ENCODE assay signal across 8 cellular contexts in genomic region chrX:54042609-54043010, GRCh38.
DNase-seq lines count a peak whose midpoint lies in the region; TF ChIP-seq lines count a peak whose summit lies in the region.

No MANE protein-coding gene starts in this region.

- H3K4me3 ChIP-seq in NB4 (ENCODE audit: low read depth, low read length) = peak overlapping the region; percentile 84

- no peak for TF ChIP-seq POLR2A in NB4 (IDR thresholded peaks at IDR 0.05; ENCODE audit: extremely low read depth, insufficient read length)

- DNase-seq in GM03348 (ENCODE audit: low spot score) (peak; percentile 80), NB4 (ENCODE audit: low read depth) (peak; percentile 74), UCSD-AML1 (lab: John Stamatoyannopoulos, UW; ENCODE audit: unreplicated experiment) (peak; percentile 12), kidney tubule cell (ENCODE audit: low spot score) (peak; percentile 53), cortex of kidney (lab: John Stamatoyannopoulos, UW) (no peak), retina (no peak)
- DNase-seq in central memory CD4-positive, alpha-beta T cell = peak; percentile 6
- DNase-seq in stimulated activated CD4-positive, alpha-beta T cell treated with anti-CD3 and anti-CD28 coated beads, Interleukin-2, amount 100 ng/mL, for 48 hours = peak; percentile 11 to 18

- TF ChIP-seq CTCF in NB4 (IDR thresholded peaks at IDR 0.05; ENCODE audit: low read depth, low read length) = no peak

Comparison
In these comparisons a context has a peak if more than half of its experiments do, and no peak if none do; other contexts are left out.
1. DNase-seq: peak in GM03348 (single experiment), NB4 (single experiment), UCSD-AML1 (single experiment), central memory CD4-positive, alpha-beta T cell (single experiment), kidney tubule cell (single experiment) and stimulated activated CD4-positive, alpha-beta T cell treated with anti-CD3 and anti-CD28 coated beads, Interleukin-2, amount 100 ng/mL, for 48 hours (2 of 2); none in cortex of kidney (single experiment) and retina (single experiment).